In the genomic region with DNA sequence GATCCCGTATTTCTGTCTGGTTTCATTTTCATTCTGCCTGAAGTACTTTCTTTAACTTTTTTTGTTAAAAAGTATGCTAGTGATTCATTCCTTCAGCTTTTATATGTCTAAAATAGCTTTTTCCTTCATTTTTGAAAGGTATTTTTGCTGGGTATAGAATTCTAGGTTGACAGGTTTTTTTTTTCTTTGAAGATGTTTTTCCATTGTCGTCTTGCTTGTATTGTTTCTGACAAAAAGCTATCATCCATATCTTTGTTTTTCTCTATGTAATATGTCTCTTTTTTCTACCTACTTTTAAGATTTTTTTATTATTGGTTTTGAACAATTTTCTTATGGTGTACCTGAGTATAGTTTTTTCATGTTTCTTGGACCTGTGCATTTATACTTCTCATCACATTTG, we compare ENCODE assay signal across 13 cellular contexts. TPM values are rescaled to one million over a fixed set of nuclear protein-coding genes. Genes with fewer than 3 reads are reported as not detected.
DNase-seq lines count a peak whose midpoint lies in the region; ATAC-seq, FAIRE-seq and TF ChIP-seq lines count a peak whose summit lies in the region.
"Had no signal": no experiment of that assay in that cellular context is flagged by ENCODE, and none has a peak within 500 bp of the region (broad histone marks: within the 10 kb centered on the region; RNA-seq: fewer than 3 reads in every experiment).

No MANE protein-coding gene starts in this region.

- no peak for ATAC-seq in GM19395 (IDR thresholded peaks at IDR 0.05; ENCODE audit: unreplicated experiment)
- ATAC-seq: A549; CD8-positive, alpha-beta T cell had no signal

- H3K9ac ChIP-seq in kidney (ENCODE audit: low read length in 2 of 2) = no peak overlapping the region
- no peak overlapping the region for H3K9ac ChIP-seq in skeletal muscle tissue (ENCODE audit: low read depth in 1 of 3, low read length in 3 of 3)

- H3K36me3 ChIP-seq in kidney (ENCODE audit: control insufficient read depth in 1 of 2, insufficient read depth in 2 of 2, low read length in 2 of 2) (peaks cover 18 to 39% of the 10 kb centered on the region in 2 donors), skeletal muscle tissue (ENCODE audit: control insufficient read depth in 3 of 3, insufficient read depth in 3 of 3, low read length in 3 of 3) (peaks cover 41 to 57% (median 43%) of the 10 kb centered on the region in 3 donors)

- FAIRE-seq in G401.6 (lab: Jason Lieb, UNC) (peak; percentile 47), TTC549 (lab: Jason Lieb, UNC) (peak; percentile 38), kidney (lab: Jason Lieb, UNC) (peak; percentile 25)
- FAIRE-seq: A549, H1, HTR-8/SVneo had no signal

- intact Hi-C loops in kidney (cut with DNase I) = no loop called here

- H3K27me3 ChIP-seq in skeletal muscle tissue (ENCODE audit: control insufficient read depth in 3 of 3, insufficient read depth in 3 of 3, low read length in 3 of 3) = no peaks in the 10 kb centered on the region

- no peak overlapping the region for H3K4me3 ChIP-seq in kidney (ENCODE audit: low read length in 2 of 2)
- H3K4me3 ChIP-seq in skeletal muscle tissue (ENCODE audit: low read length in 3 of 3) = no peak overlapping the region
- H3K4me3 ChIP-seq: A549, HAP-1 had no signal

- H3K4me1 ChIP-seq in kidney (ENCODE audit: control insufficient read depth in 1 of 2, insufficient read depth in 1 of 2, low read depth in 1 of 2, low read length in 2 of 2) (no peaks in the 10 kb centered on the region), skeletal muscle tissue (ENCODE audit: control insufficient read depth in 3 of 3, insufficient read depth in 3 of 3, low read length in 3 of 3) (peaks cover 25 to 30% (median 28%) of the 10 kb centered on the region in 3 donors)

- no peak for TF ChIP-seq CTCF in kidney (IDR thresholded peaks at IDR 0.05; ENCODE audit: borderline replicate concordance, extremely low read depth, insufficient read depth)

- no peak for DNase-seq in kidney
- no peak for DNase-seq in stimulated activated naive CD4-positive, alpha-beta T cell (lab: John Stamatoyannopoulos, UW)
- DNase-seq in GM19240 (ENCODE audit: insufficient read length, low spot score) = no peak
- DNase-seq: CD8-positive, alpha-beta T cell; COR-L47 had no signal

- H3K9me3 ChIP-seq in kidney (ENCODE audit: control insufficient read depth in 1 of 2, low read length in 2 of 2) (peaks cover 3 to 6% of the 10 kb centered on the region in 2 donors), skeletal muscle tissue (ENCODE audit: control insufficient read depth in 3 of 3, low read length in 3 of 3) (peaks cover 0 to 2% (median 0%) of the 10 kb centered on the region in 3 donors)

- H3K27ac ChIP-seq in kidney (ENCODE audit: low read depth in 2 of 2, low read length in 2 of 2) (no peak overlapping the region), skeletal muscle tissue (ENCODE audit: low read depth, low read length) (peak overlapping the region; percentile 88)
- H3K27ac ChIP-seq: A549 had no signal

RNA-seq across cellular contexts. Expression of a gene that starts 8.2 kb away (rescaled TPM):
- total RNA-seq in kidney (16.5 TPM), skeletal muscle tissue (19.3 TPM)
- 19.1 TPM for polyA plus RNA-seq in kidney (ENCODE audit: insufficient read depth, low read depth, low replicate concordance)

RNA-seq across cellular contexts. Expression of a gene that starts 8.3 kb away (rescaled TPM):
- total RNA-seq in kidney = 40.4 TPM
- 30.9 TPM for polyA plus RNA-seq in kidney (ENCODE audit: insufficient read depth, low read depth, low replicate concordance)
- total RNA-seq in skeletal muscle tissue = 30.3 TPM

RNA-seq across cellular contexts. Expression of a gene that starts 42.2 kb away (rescaled TPM):
- total RNA-seq in kidney (2.3 TPM), skeletal muscle tissue (1.6 TPM)
- polyA plus RNA-seq in kidney (ENCODE audit: insufficient read depth, low read depth, low replicate concordance) = 15.4 TPM
